ENCODE assay signal across 9 cellular contexts in genomic region chr19:42285546-42285945, GRCh38. TPM values are rescaled to one million over a fixed set of nuclear protein-coding genes. Genes with fewer than 3 reads are reported as not detected.
A peak's percentile ranks its signal among the peaks of the same experiment; 100 is the strongest.
DNase-seq lines count a peak whose midpoint lies in the region; FAIRE-seq and TF ChIP-seq lines count a peak whose summit lies in the region.
"Had no signal": no experiment of that assay in that cellular context is flagged by ENCODE, and none has a peak within 500 bp of the region (broad histone marks: within the 10 kb centered on the region; RNA-seq: fewer than 3 reads in every experiment).

No MANE protein-coding gene starts in this region.

- peaks cover 16% of the 10 kb centered on the region for H4K20me1 ChIP-seq in OCI-LY3 (ENCODE audit: insufficient read depth, low read length)

- intact Hi-C loops in esophagus muscularis mucosa (cut with DNase I) = no loop called here

- 17% methylated on average over 5 of the region's 5 CpGs for WGBS in esophagus muscularis mucosa

- no peak for DNase-seq in esophagus muscularis mucosa (ENCODE audit: extremely low spot score)
- DNase-seq in cerebellar cortex (ENCODE audit: low spot score) = no peak
- DNase-seq in D721Med (ENCODE audit: insufficient read length, low spot score) = no peak
- DNase-seq in frontal cortex (ENCODE audit: low spot score in 2 of 2) = no peak
- DNase-seq in NCI-H2227 treated with DMSO at 0.1 percent for 48 hours (lab: John Stamatoyannopoulos, UW) = no peak

- TF ChIP-seq CTCF in OCI-LY3 (IDR thresholded peaks at IDR 0.05; ENCODE audit: low read depth, low read length) (no peak), esophagus muscularis mucosa (IDR thresholded peaks at IDR 0.05) (no peak), D721Med (IDR thresholded peaks at IDR 0.05; ENCODE audit: insufficient read depth, missing control alignments) (no peak)

- H3K9ac ChIP-seq in OCI-LY3 (ENCODE audit: low read length) = peak overlapping the region; percentile 97
- H3K9ac ChIP-seq in rectal smooth muscle tissue (ENCODE audit: low read length) = no peak overlapping the region

- no peaks in the 10 kb centered on the region for H3K9me3 ChIP-seq in OCI-LY3 (ENCODE audit: insufficient read depth, low read length)
- H3K9me3 ChIP-seq in esophagus muscularis mucosa = no peaks in the 10 kb centered on the region

- H3K27ac ChIP-seq in OCI-LY3 (ENCODE audit: low read length) = peak overlapping the region; percentile 49
- H3K27ac ChIP-seq in esophagus muscularis mucosa (replicated peaks in 1 of 4) = peak overlapping the region; percentile 87 to 98 (median 92)
- peak overlapping the region; percentile 77 for H3K27ac ChIP-seq in rectal smooth muscle tissue (ENCODE audit: low read depth, low read length)

- no peak for FAIRE-seq in D721Med (lab: Jason Lieb, UNC)
- no peak for FAIRE-seq in frontal cortex (lab: Jason Lieb, UNC)
- FAIRE-seq: colon had no signal

- no peak for TF ChIP-seq POLR2A in esophagus muscularis mucosa (IDR thresholded peaks at IDR 0.05; ENCODE audit: low read depth)

- H3K27me3 ChIP-seq in OCI-LY3 (ENCODE audit: low read depth, low read length) (no peaks in the 10 kb centered on the region), esophagus muscularis mucosa (no peaks in the 10 kb centered on the region), rectal smooth muscle tissue (ENCODE audit: control insufficient read depth, insufficient read depth, low read length) (no peaks in the 10 kb centered on the region)

- H3K4me2 ChIP-seq in OCI-LY3 (ENCODE audit: low read length) = peak overlapping the region; percentile 100

- H3K4me1 ChIP-seq in OCI-LY3 (ENCODE audit: low read length) (peaks cover 40% of the 10 kb centered on the region), esophagus muscularis mucosa (peaks cover 51 to 62% (median 57%) of the 10 kb centered on the region in 4 donors), rectal smooth muscle tissue (ENCODE audit: control insufficient read depth, insufficient read depth, low read length) (peaks cover 36% of the 10 kb centered on the region)

- H3K4me3 ChIP-seq in GM08714 (ENCODE audit: low read length) (peak overlapping the region; percentile 76; the same call in 1 of the 2 replicates), OCI-LY3 (ENCODE audit: low read length) (peak overlapping the region; percentile 99), esophagus muscularis mucosa (peak overlapping the region; percentile 63 to 93 (median 70)), rectal smooth muscle tissue (ENCODE audit: low read length) (peak overlapping the region; percentile 79)

- H3K36me3 ChIP-seq in OCI-LY3 (replicated peaks; ENCODE audit: low read depth, low read length) = peaks cover 29% of the 10 kb centered on the region
- H3K36me3 ChIP-seq in esophagus muscularis mucosa = peaks cover 34 to 38% (median 38%) of the 10 kb centered on the region in 4 donors
- peaks cover 27% of the 10 kb centered on the region for H3K36me3 ChIP-seq in rectal smooth muscle tissue (ENCODE audit: control insufficient read depth, insufficient read depth, low read length)

- peaks cover 19% of the 10 kb centered on the region for H3K79me2 ChIP-seq in OCI-LY3 (ENCODE audit: low read length)

- no peak overlapping the region for H2AFZ ChIP-seq in OCI-LY3 (ENCODE audit: low read depth, low read length)

- no peak for TF ChIP-seq EP300 in esophagus muscularis mucosa (IDR thresholded peaks at IDR 0.05)

RNA-seq across cellular contexts. Expression of gene PRR19, which starts 16.4 kb away (rescaled TPM):
- under 1 TPM in 2 of 4 donors, not detected in 2; 0.17 to 0.50 TPM for total RNA-seq in esophagus muscularis mucosa
- 2.0 TPM for total RNA-seq in frontal cortex

RNA-seq across cellular contexts. Expression of gene CIC, which starts 16.5 kb away (rescaled TPM):
- total RNA-seq in esophagus muscularis mucosa (10 to 100 TPM; 37.8 to 74.2 (median 56.3) TPM), frontal cortex (15.5 TPM)

RNA-seq across cellular contexts. Expression of gene PAFAH1B3, which starts 16.9 kb away (rescaled TPM):
- 1 to 10 TPM in 3 of 4 donors, under 1 TPM in 1; 0.83 to 8.6 (median 7.2) TPM for total RNA-seq in esophagus muscularis mucosa
- 242 TPM for total RNA-seq in frontal cortex

RNA-seq across cellular contexts. Expression of gene TMEM145, which starts 27.6 kb away (rescaled TPM):
- not detected for total RNA-seq in esophagus muscularis mucosa
- 35.1 TPM for total RNA-seq in frontal cortex

RNA-seq across cellular contexts. Expression of gene ERF, which starts 30.6 kb away (rescaled TPM):
- total RNA-seq in esophagus muscularis mucosa = 10 to 100 TPM; 16.6 to 38.8 (median 35.5) TPM
- total RNA-seq in frontal cortex = 7.7 TPM

Comparison
In these comparisons a context has a peak if more than half of its experiments do, and no peak if none do; other contexts are left out.
1. RNA of gene PAFAH1B3, which starts 16.9 kb away (total RNA-seq): 242 TPM in frontal cortex (single experiment); 0.83 to 8.6 TPM in esophagus muscularis mucosa; every median in the first group is over 10 times any median in the second.
2. Peak in every context shown above with its lines, with median percentiles within 50 percentile points of each other: H3K4me3 ChIP-seq and H3K27ac ChIP-seq.